Comparison of ENCODE assay signal across 8 cellular contexts in the genomic region with DNA sequence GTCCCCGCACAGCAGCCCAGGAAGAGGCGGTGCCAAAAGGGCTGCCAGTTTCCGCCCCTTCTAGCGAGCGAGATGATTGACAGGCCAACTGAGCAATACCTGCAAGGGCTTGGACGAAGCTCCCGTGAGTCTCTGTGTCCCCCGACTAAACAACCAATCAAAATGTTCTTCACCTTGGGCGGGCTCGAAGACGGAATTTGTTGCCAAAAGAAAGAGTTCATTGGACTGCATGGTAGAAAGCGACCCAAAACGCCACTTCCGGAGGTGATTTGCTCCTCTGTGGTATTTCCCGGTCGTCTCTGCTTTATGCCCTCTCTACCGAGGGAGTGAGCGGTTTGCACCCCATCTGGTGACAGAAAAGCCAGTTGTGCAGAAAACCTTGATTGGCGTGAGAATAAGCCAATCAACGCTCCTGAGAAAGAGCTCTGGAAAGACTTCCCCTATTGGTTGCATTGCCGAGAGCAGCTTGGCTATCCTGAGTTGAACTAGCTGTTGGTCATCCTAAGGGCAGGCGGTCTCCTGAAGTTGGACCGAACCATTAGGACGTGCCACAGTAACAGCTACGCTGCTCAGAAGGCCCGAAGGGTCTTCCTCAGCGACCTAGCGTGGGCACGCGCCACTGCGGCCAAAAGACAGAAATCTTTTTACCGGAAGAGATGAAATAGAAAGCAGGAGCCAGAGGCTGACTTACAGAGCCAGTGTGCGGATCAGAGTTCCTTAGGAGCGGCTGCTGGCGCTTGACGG. TPM values are rescaled to one million over a fixed set of nuclear protein-coding genes. Genes with fewer than 3 reads are reported as not detected.
DNase-seq lines count a peak whose midpoint lies in the region; ATAC-seq and FAIRE-seq lines count a peak whose summit lies in the region.

No MANE protein-coding gene starts in this region.

- ATAC-seq in GM18498 (IDR thresholded peaks at IDR 0.05; ENCODE audit: unreplicated experiment) (peak; percentile 88), HG02884 (IDR thresholded peaks at IDR 0.05; ENCODE audit: unreplicated experiment) (peak; percentile 84), T-cell (replicated peaks in 1 of 4) (peak; percentile 85 to 86 (median 86))

- H3K4me3 ChIP-seq in iPS-20b (ENCODE audit: low read length) (peak overlapping the region; percentile 85), skeletal muscle tissue (ENCODE audit: low read length in 3 of 3) (peak overlapping the region; percentile 89 to 98 (median 94))

- POLR2A ChIA-PET in T-cell (lab: Charles Lee): interaction anchor here (0.5 to 1.0 kb wide), 6 partner anchors 11 to 788 kb away, joined by 3 to 7 read pairs (median 4); a partner anchor contains a TSS

- no peaks in the 10 kb centered on the region for H3K9me3 Mint-ChIP-seq in T-cell

- H3K27me3 Mint-ChIP-seq in T-cell: no peaks in the 10 kb centered on the region

- H3K36me3 Mint-ChIP-seq in T-cell: no peaks in the 10 kb centered on the region

- CTCF ChIA-PET in T-cell (lab: Charles Lee): interaction anchor here in 1 of 2 donors (0.8 to 1.4 kb wide), 5 partner anchors 10 to 358 kb away, joined by 3 to 7 read pairs (median 4); a partner anchor contains a TSS

- H3K4me3 Mint-ChIP-seq in T-cell: peak overlapping the region; percentile 95 to 100 (median 99)

- FAIRE-seq in A204.1 (lab: Jason Lieb, UNC): peak; percentile 98

- H3K9me3 ChIP-seq in iPS-20b (ENCODE audit: insufficient read depth, low read depth, low read length) (no peaks in the 10 kb centered on the region), skeletal muscle tissue (ENCODE audit: control insufficient read depth in 3 of 3, low read length in 3 of 3) (no peaks in the 10 kb centered on the region)

- H3K27ac Mint-ChIP-seq in T-cell: peak overlapping the region; percentile 100

- in situ Hi-C loops in T47D (cut with HindIII; ENCODE audit: low pct_unique_long_range_greater_than_20kb, low sequenced_read_pairs): no loop called here

- DNase-seq in NCI-H146 treated with DMSO at 0.1 percent for 48 hours (lab: John Stamatoyannopoulos, UW; ENCODE audit: unreplicated experiment) (peak; percentile 97), T-cell (peak; percentile 88 to 99 (median 96)), T47D (ENCODE audit: low read depth in 1 of 2, low spot score in 1 of 2) (peak; percentile 99 to 100)

- H3K9ac ChIP-seq in iPS-20b (ENCODE audit: low read depth, low read length) (peak overlapping the region; percentile 77), skeletal muscle tissue (ENCODE audit: low read depth in 1 of 3, low read length in 3 of 3) (peak overlapping the region; percentile 87 to 99 (median 97))

- H3K4me1 ChIP-seq in iPS-20b (ENCODE audit: insufficient read depth, low read length): peaks cover 10% of the 10 kb centered on the region; the same call in 1 of the 2 replicates
- peaks cover 17 to 37% (median 30%) of the 10 kb centered on the region in 3 donors for H3K4me1 ChIP-seq in skeletal muscle tissue (ENCODE audit: control insufficient read depth in 3 of 3, insufficient read depth in 3 of 3, low read length in 3 of 3)

- H3K27ac ChIP-seq in iPS-20b (ENCODE audit: low read length): peak overlapping the region; percentile 17
- H3K27ac ChIP-seq in skeletal muscle tissue (ENCODE audit: low read depth, low read length): peak overlapping the region; percentile 97

- H3K27me3 ChIP-seq in iPS-20b (ENCODE audit: insufficient read depth, low read length) (no peaks in the 10 kb centered on the region), skeletal muscle tissue (ENCODE audit: control insufficient read depth in 3 of 3, insufficient read depth in 3 of 3, low read length in 3 of 3) (no peaks in the 10 kb centered on the region)

- H3K36me3 ChIP-seq in iPS-20b (ENCODE audit: insufficient read depth, low read depth, low read length) (no peaks in the 10 kb centered on the region), skeletal muscle tissue (ENCODE audit: control insufficient read depth in 3 of 3, insufficient read depth in 3 of 3, low read length in 3 of 3) (no peaks in the 10 kb centered on the region)

- peaks cover 46 to 51% (median 47%) of the 10 kb centered on the region in 3 donors for H3K4me1 Mint-ChIP-seq in T-cell

RNA-seq across cellular contexts. Expression of a gene that starts 0.5 kb away (rescaled TPM):
- total RNA-seq in T-cell: 100 to 1,000 TPM in 1 of 5 donors, 10 to 100 TPM in 4; 87.3 to 101 (median 91.4) TPM
- 34.4 TPM for total RNA-seq in skeletal muscle tissue

Comparison
In these comparisons a context has a peak if more than half of its experiments do, and no peak if none do; other contexts are left out.
1. Peak in every context shown above with its lines: DNase-seq, ATAC-seq, H3K4me3 ChIP-seq and H3K27ac ChIP-seq.